ENCODE assay signal across 25 cellular contexts in genomic region chr3:190356246-190356645, GRCh38.
DNase-seq lines count a peak whose midpoint lies in the region; ATAC-seq, FAIRE-seq and TF ChIP-seq lines count a peak whose summit lies in the region.
"Had no signal": no experiment of that assay in that cellular context is flagged by ENCODE, and none has a peak within 500 bp of the region (broad histone marks: within the 10 kb centered on the region; RNA-seq: fewer than 3 reads in every experiment).

No MANE protein-coding gene starts in this region.

- peak; percentile 75 for FAIRE-seq in H54 (lab: Jason Lieb, UNC)
- peak; percentile 23 for FAIRE-seq in RCC 7860 (lab: Jason Lieb, UNC)
- FAIRE-seq: A549, D721Med, GM12878 had no signal

- H3K27ac ChIP-seq in epithelial cell of prostate, result peak overlapping the region; percentile 20
- H3K27ac ChIP-seq: A549; BLaER1 treated with 17β-estradiol and CSF1 and Interleukin-3, amounts not matched to agents 10 nM and 100 nM had no signal

- DNase-seq in H54 (ENCODE audit: insufficient read length, low spot score) (no peak), RCC 7860 (ENCODE audit: low spot score) (no peak), astrocyte of the hippocampus (ENCODE audit: low read depth, low spot score) (peak; percentile 29), epithelial cell of prostate (ENCODE audit: low read depth, low spot score) (no peak), NCI-H748 (lab: John Stamatoyannopoulos, UW; ENCODE audit: unreplicated experiment) (no peak), superior temporal gyrus (ENCODE audit: extremely low spot score) (no peak)
- no peak for DNase-seq in effector CD4-positive, alpha-beta T cell
- DNase-seq: 8988T; ACHN; AML-193; BE2C; CD4-positive, alpha-beta T cell; CD8-positive, alpha-beta memory T cell; DMS 273 treated with DMSO at 0.1 percent for 48 hours; DMS79; EL; GDM1; GOT3; H7; HCEC 1CT had no signal

- TF ChIP-seq POLR2A in H54 (IDR thresholded peaks at IDR 0.05; ENCODE audit: low read depth, low read length), result no peak

- no peak for ATAC-seq in HG03135 (IDR thresholded peaks at IDR 0.05; ENCODE audit: unreplicated experiment)
- ATAC-seq: A549, GM12878 had no signal
